8 cellular contexts compared by ENCODE assay signal in genomic region chr16:66650707-66651473, GRCh38. TPM values are rescaled to one million over a fixed set of nuclear protein-coding genes. Genes with fewer than 3 reads are reported as not detected.
DNase-seq lines count a peak whose midpoint lies in the region; ATAC-seq and TF ChIP-seq lines count a peak whose summit lies in the region.

No MANE protein-coding gene starts in this region.

- no peak overlapping the region for H3K4me3 ChIP-seq in MM.1S (ENCODE audit: low read length)
- H3K4me3 ChIP-seq in gastroesophageal sphincter, result no peak overlapping the region
- peak overlapping the region in 3 of 5 donors; percentile 20 to 49 (median 20) for H3K4me3 ChIP-seq in subcutaneous abdominal adipose tissue (ENCODE audit: low read depth in 1 of 5, low read length in 5 of 5)

- H3K36me3 ChIP-seq in MM.1S (replicated peaks; ENCODE audit: insufficient read depth, low read length) (no peaks in the 10 kb centered on the region), gastroesophageal sphincter (no peaks in the 10 kb centered on the region), subcutaneous abdominal adipose tissue (ENCODE audit: control insufficient read depth in 5 of 5, insufficient read depth in 5 of 5, low read length in 5 of 5) (no peaks in the 10 kb centered on the region)

- TF ChIP-seq CTCF in MM.1S (IDR thresholded peaks at IDR 0.05; ENCODE audit: low read length) (peak; percentile 94), gastroesophageal sphincter (IDR thresholded peaks at IDR 0.05) (peak; percentile 84 to 96 (median 88))

- H2AFZ ChIP-seq in MM.1S (ENCODE audit: low read length), result no peak overlapping the region

- H3K4me1 ChIP-seq in MM.1S (ENCODE audit: low read length) (peaks cover 19% of the 10 kb centered on the region), gastroesophageal sphincter (peaks cover 0 to 10% (median 6%) of the 10 kb centered on the region in 3 donors), subcutaneous abdominal adipose tissue (ENCODE audit: control insufficient read depth in 5 of 5, insufficient read depth in 5 of 5, low read length in 5 of 5) (peaks cover 0 to 17% (median 15%) of the 10 kb centered on the region in 5 donors)

- H3K9ac ChIP-seq in MM.1S (ENCODE audit: low read length) (no peak overlapping the region), subcutaneous abdominal adipose tissue (ENCODE audit: low read length in 5 of 5) (no peak overlapping the region)

- no peaks in the 10 kb centered on the region for H3K9me2 ChIP-seq in MM.1S (replicated peaks; ENCODE audit: insufficient read depth, low read length)

- H3K9me3 ChIP-seq in MM.1S (replicated peaks; ENCODE audit: insufficient read depth, low read length) (no peaks in the 10 kb centered on the region), gastroesophageal sphincter (no peaks in the 10 kb centered on the region), subcutaneous abdominal adipose tissue (ENCODE audit: control insufficient read depth in 5 of 5, low read length in 5 of 5) (no peaks in the 10 kb centered on the region)

- TF ChIP-seq EP300 in gastroesophageal sphincter (IDR thresholded peaks at IDR 0.05), result no peak

- H3K27ac ChIP-seq in MM.1S (ENCODE audit: low read length) (no peak overlapping the region), gastroesophageal sphincter (no peak overlapping the region), subcutaneous abdominal adipose tissue (ENCODE audit: low read depth, low read length) (no peak overlapping the region)

- peak; percentile 88 for ATAC-seq in gastroesophageal sphincter

- peak; percentile 88 for DNase-seq in DMS53 (lab: John Stamatoyannopoulos, UW)
- peak; percentile 75 for DNase-seq in H4 (ENCODE audit: low spot score)
- peak; percentile 75 for DNase-seq in MM.1S
- peak; percentile 43 for DNase-seq in SIG-M5 (lab: John Stamatoyannopoulos, UW)
- peak; percentile 71 for DNase-seq in activated gamma-delta T cell treated with anti-CD3 and anti-CD28 coated beads, Interleukin-2, amount 50 U/mL, for 16 hours (ENCODE audit: low read depth)
- DNase-seq in non-pigmented ciliary epithelial cell (ENCODE audit: low read depth), result peak; percentile 71

- TF ChIP-seq POLR2A in gastroesophageal sphincter (IDR thresholded peaks at IDR 0.05), result no peak

- H3F3A ChIP-seq in MM.1S (ENCODE audit: insufficient read depth, low read length), result peaks cover 10% of the 10 kb centered on the region; the same call in 1 of the 2 replicates

- peaks cover 17% of the 10 kb centered on the region for H3K79me2 ChIP-seq in MM.1S (ENCODE audit: low read length)

- H3K4me2 ChIP-seq in MM.1S (ENCODE audit: low read depth, low read length), result peak overlapping the region; percentile 15; the same call in 1 of the 2 replicates

- H3K27me3 ChIP-seq in MM.1S (replicated peaks; ENCODE audit: insufficient read depth, low read length) (no peaks in the 10 kb centered on the region), gastroesophageal sphincter (no peaks in the 10 kb centered on the region), subcutaneous abdominal adipose tissue (ENCODE audit: control insufficient read depth in 5 of 5, insufficient read depth in 4 of 5, low read length in 5 of 5) (no peaks in the 10 kb centered on the region)

- WGBS in gastroesophageal sphincter (ENCODE audit: low coverage in 1 of 2), 2 donors, result 15 to 22% methylated on average over 12 to 16 of the region's 18 CpGs

- H4K20me1 ChIP-seq in MM.1S (ENCODE audit: insufficient read depth, low read length), result no peaks in the 10 kb centered on the region

RNA-seq across cellular contexts. Expression of gene CMTM4, which starts 45.7 kb away (rescaled TPM):
- 22.7 and 23.4 TPM in 2 replicates for total RNA-seq in H4 (2014; rRNA removed; shearing (Covaris generic))
- total RNA-seq in gastroesophageal sphincter, result 10 to 100 TPM; 12.7 to 21.2 (median 17.2) TPM

RNA-seq across cellular contexts. Expression of gene CMTM3, which starts 46.4 kb away (rescaled TPM):
- total RNA-seq in H4 (2014; rRNA removed; shearing (Covaris generic)), result 20.0 and 29.8 TPM in 2 replicates
- total RNA-seq in gastroesophageal sphincter, result 10 to 100 TPM; 15.7 to 24.9 (median 19.3) TPM

Comparison
In these comparisons a context has a peak if more than half of its experiments do, and no peak if none do; other contexts are left out.
1. H3K4me3 ChIP-seq: peak in subcutaneous abdominal adipose tissue (3 of 5); none in MM.1S (single experiment) and gastroesophageal sphincter (0 of 2).
2. Peak in every context shown above with its lines, with median percentiles within 50 percentile points of each other: DNase-seq.